In the genomic region with DNA sequence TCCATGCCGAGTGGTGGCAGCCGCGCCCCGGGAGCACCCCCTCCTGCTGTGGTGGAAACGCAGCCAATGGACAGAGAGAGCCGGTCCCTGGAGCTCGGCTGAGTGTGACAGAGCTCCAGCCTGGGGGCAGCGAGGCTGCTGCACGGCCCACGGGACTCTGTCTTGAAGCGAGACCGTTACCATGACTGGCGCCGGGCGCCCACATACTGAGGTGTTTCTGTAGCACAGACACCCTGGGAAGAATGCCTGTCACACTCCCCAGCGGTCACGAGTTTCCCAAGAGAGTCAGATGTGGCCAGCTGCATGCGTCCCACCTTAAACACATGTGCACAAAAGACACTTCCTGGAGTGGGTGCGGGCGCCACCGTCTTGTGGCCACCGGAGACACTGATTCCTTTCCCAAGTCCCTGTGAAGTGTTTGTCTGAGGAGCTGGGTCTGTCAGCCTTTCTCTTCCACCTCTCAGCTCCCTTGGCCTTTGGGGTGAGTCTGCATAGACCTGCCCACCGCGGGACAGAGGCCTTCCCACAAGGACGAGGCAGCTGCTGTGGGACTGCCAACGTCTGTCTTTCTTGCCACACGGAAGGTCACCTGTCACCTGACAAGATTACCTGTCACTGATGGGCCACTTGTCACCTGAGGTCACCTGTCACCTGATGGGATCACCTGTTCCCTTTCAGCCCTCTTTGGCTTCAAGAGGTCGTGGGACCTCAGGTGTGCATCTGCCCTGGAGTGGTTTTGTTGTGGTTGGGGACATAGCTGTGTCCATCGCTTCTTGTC, we compare ENCODE assay signal across 25 cellular contexts.
DNase-seq lines count a peak whose midpoint lies in the region; ATAC-seq lines count a peak whose summit lies in the region.
"Had no signal": no experiment of that assay in that cellular context is flagged by ENCODE, and none has a peak within 500 bp of the region (broad histone marks: within the 10 kb centered on the region; RNA-seq: fewer than 3 reads in every experiment).

No MANE protein-coding gene starts in this region.

- H3K27me3 ChIP-seq in aorta (ENCODE audit: control insufficient read depth in 1 of 2, insufficient read depth in 2 of 2, low read length in 1 of 2) = no peaks in the 10 kb centered on the region

- intact Hi-C loops in aorta (cut with DNase I) = no loop called here

- 84 to 86% methylated on average over 29 of the region's 29 CpGs for WGBS in aorta, 2 donors

- no peak overlapping the region for H3K27ac ChIP-seq in aorta (ENCODE audit: low read depth in 1 of 2, low read length in 2 of 2)
- H3K27ac ChIP-seq: epithelial cell of prostate had no signal

- no peak overlapping the region for H3K4me3 ChIP-seq in aorta (ENCODE audit: low read length in 2 of 2)
- H3K4me3 ChIP-seq: lung had no signal

- ATAC-seq in aorta (ENCODE audit: low FRiP score) = no peak
- no peak for ATAC-seq in HG03095 (IDR thresholded peaks at IDR 0.05; ENCODE audit: unreplicated experiment)
- ATAC-seq: natural killer cell treated with Interleukin-12 subunit alpha and Interleukin-12 subunit beta and Interleukin-15 and Interleukin-18, amount 100 ng/mL, for 72 hours; stimulated activated memory B cell treated with anti-CD40 and anti-IgM and Interleukin-4, amounts not matched to agents 10 μg/mL and 1 μg/mL and 100 μg/mL, for 72 hours had no signal

- H3K9me3 ChIP-seq in aorta (ENCODE audit: control insufficient read depth, low read length) = no peaks in the 10 kb centered on the region
- H3K9me3 ChIP-seq: Caco-2, SK-N-SH had no signal

- no peaks in the 10 kb centered on the region for H3K36me3 ChIP-seq in aorta (ENCODE audit: control insufficient read depth in 1 of 2, insufficient read depth in 2 of 2, low read length in 1 of 2)

- no peaks in the 10 kb centered on the region for H3K4me1 ChIP-seq in aorta (ENCODE audit: control insufficient read depth in 1 of 2, insufficient read depth in 2 of 2, low read length in 2 of 2)
- H3K4me1 ChIP-seq: Caco-2 had no signal

- peak; percentile 2 for DNase-seq in stimulated activated CD4-positive, alpha-beta T cell treated with anti-CD3 and anti-CD28 coated beads, Interleukin-15, amount 100 ng/mL, for 24 hours
- no peak for DNase-seq in stimulated activated CD4-positive, alpha-beta T cell treated with anti-CD3 and anti-CD28 coated beads, Interleukin-4, amount 100 ng/mL, for 1 hour
- peak; percentile 29 for DNase-seq in RPMI8226
- peak; percentile 12 for DNase-seq in left kidney (ENCODE audit: low read depth, low spot score)
- DNase-seq in aorta = peak; percentile 30 to 77
- DNase-seq in pons (ENCODE audit: low spot score) = no peak
- DNase-seq in activated CD4-positive, alpha-beta T cell treated with anti-CD3 and anti-CD28 coated beads, Interleukin-2, amount 50 U/mL, for 1 hour = no peak
- DNase-seq: ACHN; activated CD8-positive, alpha-beta memory T cell treated with anti-CD3 and anti-CD28 coated beads for 24 hours; activated naive CD4-positive, alpha-beta T cell; activated T-cell treated with anti-CD3 and anti-CD28 coated beads, Interleukin-2, amount 50 U/mL, for 24 hours; DND-41; H9; NCI-H1048; NCI-H1694 treated with DMSO at 0.1 percent for 48 hours; NCI-H69; SK-N-SH; stimulated activated CD4-positive, alpha-beta T cell treated with anti-CD3 and anti-CD28 coated beads, Interleukin-4, amount 100 ng/mL, for 24 hours; T-helper 2 cell had no signal

Comparison
In these comparisons a context has a peak if more than half of its experiments do, and no peak if none do; other contexts are left out.
1. DNase-seq: peak in stimulated activated CD4-positive, alpha-beta T cell treated with anti-CD3 and anti-CD28 coated beads, Interleukin-15, amount 100 ng/mL, for 24 hours (single experiment), RPMI8226 (single experiment), left kidney (single experiment) and aorta (2 of 2); none in stimulated activated CD4-positive, alpha-beta T cell treated with anti-CD3 and anti-CD28 coated beads, Interleukin-4, amount 100 ng/mL, for 1 hour (single experiment), pons (single experiment) and activated CD4-positive, alpha-beta T cell treated with anti-CD3 and anti-CD28 coated beads, Interleukin-2, amount 50 U/mL, for 1 hour (single experiment).